8 cellular contexts compared by ENCODE assay signal in genomic region chr2:164737612-164738081, GRCh38.
A peak's percentile ranks its signal among the peaks of the same experiment; 100 is the strongest.
DNase-seq lines count a peak whose midpoint lies in the region; ATAC-seq and TF ChIP-seq lines count a peak whose summit lies in the region.

No MANE protein-coding gene starts in this region.

- H3K4me3 ChIP-seq in HFF-Myc (replicated peaks; ENCODE audit: low read depth, low read length): no peak overlapping the region

- TF ChIP-seq CTCF in HFF-Myc (IDR thresholded peaks at IDR 0.05; ENCODE audit: low read depth, low read length, missing control alignments) (peak; percentile 56), natural killer cell (IDR thresholded peaks at IDR 0.05) (peak; percentile 49)

- intact Hi-C loops in activated naive CD4-positive, alpha-beta T cell treated with anti-CD3 and anti-CD28 coated beads for 36 hours (cut with micrococcal nuclease): loop anchor here (1.0 to 5.0 kb wide), 7 partner anchors 105 to 555 kb away; partner anchors contain the start of genes COBLL1 and SCN3A
- intact Hi-C loops in natural killer cell (cut with micrococcal nuclease): no loop called here

- H3K4me3 Mint-ChIP-seq in activated naive CD4-positive, alpha-beta T cell treated with anti-CD3 and anti-CD28 coated beads for 36 hours: no peak overlapping the region
- no peak overlapping the region for H3K4me3 Mint-ChIP-seq in natural killer cell

- peak; percentile 38 for DNase-seq in activated naive CD4-positive, alpha-beta T cell treated with anti-CD3 and anti-CD28 coated beads for 36 hours
- no peak for DNase-seq in activated naive CD4-positive, alpha-beta T cell treated with Interleukin-2 at 50 U/mL for 16 hours
- peak; percentile 70 for DNase-seq in HFF-Myc (ENCODE audit: extremely low read depth, low read depth)
- peak; percentile 57 for DNase-seq in NCI-H1105 treated with DMSO at 0.1 percent for 48 hours (lab: John Stamatoyannopoulos, UW)
- peak; percentile 66 for DNase-seq in SW480 (ENCODE audit: low spot score)
- DNase-seq in fibroblast of peridontal ligament (ENCODE audit: extremely low read depth): peak; percentile 78
- DNase-seq in natural killer cell: no peak

- H3K27ac Mint-ChIP-seq in activated naive CD4-positive, alpha-beta T cell treated with anti-CD3 and anti-CD28 coated beads for 36 hours: no peak overlapping the region
- H3K27ac Mint-ChIP-seq in natural killer cell: no peak overlapping the region

- no peaks in the 10 kb centered on the region for H3K4me1 Mint-ChIP-seq in activated naive CD4-positive, alpha-beta T cell treated with anti-CD3 and anti-CD28 coated beads for 36 hours (ENCODE audit: low read depth)
- H3K4me1 Mint-ChIP-seq in natural killer cell: no peaks in the 10 kb centered on the region

- no peaks in the 10 kb centered on the region for H3K9me3 Mint-ChIP-seq in activated naive CD4-positive, alpha-beta T cell treated with anti-CD3 and anti-CD28 coated beads for 36 hours
- H3K9me3 Mint-ChIP-seq in natural killer cell: no peaks in the 10 kb centered on the region

- peak in 2 of 3 donors; percentile 50 to 55 for ATAC-seq in natural killer cell
- ATAC-seq in HG03108 (IDR thresholded peaks at IDR 0.05; ENCODE audit: unreplicated experiment): no peak

- no peaks in the 10 kb centered on the region for H3K36me3 Mint-ChIP-seq in activated naive CD4-positive, alpha-beta T cell treated with anti-CD3 and anti-CD28 coated beads for 36 hours (ENCODE audit: low read depth)
- H3K36me3 Mint-ChIP-seq in natural killer cell: no peaks in the 10 kb centered on the region

- CTCF ChIA-PET in activated naive CD4-positive, alpha-beta T cell treated with anti-CD3 and anti-CD28 coated beads for 36 hours (lab: Charles Lee): interaction anchor here (0.8 to 1.4 kb wide), 4 partner anchors 19 to 206 kb away, joined by 3 to 4 read pairs (median 4); partner anchors contain the start of gene COBLL1

- no peaks in the 10 kb centered on the region for H3K27me3 Mint-ChIP-seq in activated naive CD4-positive, alpha-beta T cell treated with anti-CD3 and anti-CD28 coated beads for 36 hours (ENCODE audit: low read depth)
- H3K27me3 Mint-ChIP-seq in natural killer cell (ENCODE audit: low read depth in 2 of 2): peaks cover 0 to 7% of the 10 kb centered on the region in 2 donors

Comparison
In these comparisons a context has a peak if more than half of its experiments do, and no peak if none do; other contexts are left out.
1. DNase-seq: peak in activated naive CD4-positive, alpha-beta T cell treated with anti-CD3 and anti-CD28 coated beads for 36 hours (single experiment), HFF-Myc (single experiment), NCI-H1105 treated with DMSO at 0.1 percent for 48 hours (single experiment), SW480 (single experiment) and fibroblast of peridontal ligament (single experiment); none in activated naive CD4-positive, alpha-beta T cell treated with Interleukin-2 at 50 U/mL for 16 hours (single experiment) and natural killer cell (single experiment).